19 cellular contexts compared by ENCODE assay signal in genomic region chr6:38163186-38164130, GRCh38.
DNase-seq lines count a peak whose midpoint lies in the region; ATAC-seq and TF ChIP-seq lines count a peak whose summit lies in the region.
"Had no signal": no experiment of that assay in that cellular context is flagged by ENCODE, and none has a peak within 500 bp of the region (broad histone marks: within the 10 kb centered on the region; RNA-seq: fewer than 3 reads in every experiment).

No MANE protein-coding gene starts in this region.

- no peaks in the 10 kb centered on the region for H3K4me1 Mint-ChIP-seq in activated naive CD4-positive, alpha-beta T cell treated with anti-CD3 and anti-CD28 coated beads for 36 hours (ENCODE audit: low read depth)
- H3K4me1 Mint-ChIP-seq in glutamatergic neuron (ENCODE audit: low read depth, unreplicated experiment) (peaks cover 19% of the 10 kb centered on the region), nephron progenitor cell (peaks cover 17% of the 10 kb centered on the region)
- H3K4me1 Mint-ChIP-seq in stimulated activated naive B cell treated with anti-CD40 and anti-IgM and Interleukin-4, amounts not matched to agents 10 μg/mL and 1 μg/mL and 100 μg/mL, for 72 hours = peaks cover 0 to 6% of the 10 kb centered on the region in 2 donors

- H3K4me3 Mint-ChIP-seq in activated naive CD4-positive, alpha-beta T cell treated with anti-CD3 and anti-CD28 coated beads for 36 hours = no peak overlapping the region
- H3K4me3 Mint-ChIP-seq in glutamatergic neuron (ENCODE audit: unreplicated experiment) (peak overlapping the region; percentile 36), nephron progenitor cell (no peak overlapping the region)
- H3K4me3 Mint-ChIP-seq in stimulated activated naive B cell treated with anti-CD40 and anti-IgM and Interleukin-4, amounts not matched to agents 10 μg/mL and 1 μg/mL and 100 μg/mL, for 72 hours = no peak overlapping the region
- H3K4me3 Mint-ChIP-seq: HFFc6 had no signal

- intact Hi-C loops in activated naive CD4-positive, alpha-beta T cell treated with anti-CD3 and anti-CD28 coated beads for 36 hours (cut with micrococcal nuclease) = no loop called here

- CTCF ChIA-PET in activated naive CD4-positive, alpha-beta T cell treated with anti-CD3 and anti-CD28 coated beads for 36 hours (lab: Charles Lee) = no interaction called here

- DNase-seq in activated naive CD4-positive, alpha-beta T cell treated with anti-CD3 and anti-CD28 coated beads, Interleukin-2, amount 50 U/mL, for 72 hours (ENCODE audit: low spot score in 2 of 2) = no peak
- no peak for DNase-seq in activated naive CD4-positive, alpha-beta T cell treated with anti-CD3 and anti-CD28 coated beads for 36 hours
- DNase-seq in glutamatergic neuron (no peak), nephron progenitor cell (no peak), medulla oblongata (ENCODE audit: extremely low spot score) (no peak), LoVo (ENCODE audit: low spot score) (no peak)
- DNase-seq in stimulated activated naive B cell treated with anti-CD40 and anti-IgM and Interleukin-4, amounts not matched to agents 10 μg/mL and 1 μg/mL and 100 μg/mL, for 72 hours = no peak
- DNase-seq: GF-D8, GOT3, HFFc6, Karpas-422, MM.1S, NCI-H1105, NCI-H1694, NCI-H226, NCI-H526, OCI-M1, SJCRH30 had no signal

- peaks cover 6 to 8% of the 10 kb centered on the region in 2 donors for H3K9me3 Mint-ChIP-seq in activated naive CD4-positive, alpha-beta T cell treated with anti-CD3 and anti-CD28 coated beads, Interleukin-2, amount 50 U/mL, for 72 hours
- peaks cover 3% of the 10 kb centered on the region for H3K9me3 Mint-ChIP-seq in activated naive CD4-positive, alpha-beta T cell treated with anti-CD3 and anti-CD28 coated beads for 36 hours
- H3K9me3 Mint-ChIP-seq in glutamatergic neuron (ENCODE audit: unreplicated experiment) (peaks cover 13% of the 10 kb centered on the region), nephron progenitor cell (peaks cover 8% of the 10 kb centered on the region)
- peaks cover 0 to 1% of the 10 kb centered on the region in 2 donors for H3K9me3 Mint-ChIP-seq in stimulated activated naive B cell treated with anti-CD40 and anti-IgM and Interleukin-4, amounts not matched to agents 10 μg/mL and 1 μg/mL and 100 μg/mL, for 72 hours

- peak overlapping the region; percentile 28 to 92 for H3K27ac Mint-ChIP-seq in activated naive CD4-positive, alpha-beta T cell treated with anti-CD3 and anti-CD28 coated beads, Interleukin-2, amount 50 U/mL, for 72 hours
- no peak overlapping the region for H3K27ac Mint-ChIP-seq in activated naive CD4-positive, alpha-beta T cell treated with anti-CD3 and anti-CD28 coated beads for 36 hours
- H3K27ac Mint-ChIP-seq in glutamatergic neuron (ENCODE audit: unreplicated experiment) (peak overlapping the region; percentile 62), nephron progenitor cell (peak overlapping the region; percentile 86)
- peak overlapping the region; percentile 53 for H3K27ac Mint-ChIP-seq in stimulated activated naive B cell treated with anti-CD40 and anti-IgM and Interleukin-4, amounts not matched to agents 10 μg/mL and 1 μg/mL and 100 μg/mL, for 72 hours
- H3K27ac Mint-ChIP-seq: HFFc6 had no signal

- no peak for TF ChIP-seq CTCF in glutamatergic neuron (IDR thresholded peaks at IDR 0.05; ENCODE audit: partially characterized antibody, unreplicated experiment)
- no peak for TF ChIP-seq CTCF in nephron progenitor cell (IDR thresholded peaks at IDR 0.05)

- no peaks in the 10 kb centered on the region for H3K27me3 Mint-ChIP-seq in activated naive CD4-positive, alpha-beta T cell treated with anti-CD3 and anti-CD28 coated beads for 36 hours (ENCODE audit: low read depth)
- H3K27me3 Mint-ChIP-seq in glutamatergic neuron (ENCODE audit: unreplicated experiment) (peaks cover 15% of the 10 kb centered on the region), nephron progenitor cell (ENCODE audit: low read depth, poor library complexity) (peaks cover 5% of the 10 kb centered on the region)
- H3K27me3 Mint-ChIP-seq in stimulated activated naive B cell treated with anti-CD40 and anti-IgM and Interleukin-4, amounts not matched to agents 10 μg/mL and 1 μg/mL and 100 μg/mL, for 72 hours = no peaks in the 10 kb centered on the region

- peaks cover 0 to 6% of the 10 kb centered on the region in 2 donors for H3K36me3 Mint-ChIP-seq in activated naive CD4-positive, alpha-beta T cell treated with anti-CD3 and anti-CD28 coated beads, Interleukin-2, amount 50 U/mL, for 72 hours
- H3K36me3 Mint-ChIP-seq in activated naive CD4-positive, alpha-beta T cell treated with anti-CD3 and anti-CD28 coated beads for 36 hours (ENCODE audit: low read depth) = peaks cover 9% of the 10 kb centered on the region
- H3K36me3 Mint-ChIP-seq in glutamatergic neuron (ENCODE audit: unreplicated experiment) (peaks cover 20% of the 10 kb centered on the region), nephron progenitor cell (ENCODE audit: low read depth) (peaks cover 36% of the 10 kb centered on the region)
- H3K36me3 Mint-ChIP-seq in stimulated activated naive B cell treated with anti-CD40 and anti-IgM and Interleukin-4, amounts not matched to agents 10 μg/mL and 1 μg/mL and 100 μg/mL, for 72 hours = peaks cover 20 to 45% of the 10 kb centered on the region in 2 donors

- ATAC-seq in activated naive CD4-positive, alpha-beta T cell treated with anti-CD3 and anti-CD28 coated beads, Interleukin-2, amount 50 U/mL, for 72 hours = no peak
- ATAC-seq in stimulated activated naive B cell treated with anti-CD40 and anti-IgM and Interleukin-4, amounts not matched to agents 10 μg/mL and 1 μg/mL and 100 μg/mL, for 72 hours (replicated peaks) = no peak
- ATAC-seq in HG02623 (IDR thresholded peaks at IDR 0.05; ENCODE audit: unreplicated experiment) = no peak
